ENCODE assay signal across 8 cellular contexts in the genomic region with DNA sequence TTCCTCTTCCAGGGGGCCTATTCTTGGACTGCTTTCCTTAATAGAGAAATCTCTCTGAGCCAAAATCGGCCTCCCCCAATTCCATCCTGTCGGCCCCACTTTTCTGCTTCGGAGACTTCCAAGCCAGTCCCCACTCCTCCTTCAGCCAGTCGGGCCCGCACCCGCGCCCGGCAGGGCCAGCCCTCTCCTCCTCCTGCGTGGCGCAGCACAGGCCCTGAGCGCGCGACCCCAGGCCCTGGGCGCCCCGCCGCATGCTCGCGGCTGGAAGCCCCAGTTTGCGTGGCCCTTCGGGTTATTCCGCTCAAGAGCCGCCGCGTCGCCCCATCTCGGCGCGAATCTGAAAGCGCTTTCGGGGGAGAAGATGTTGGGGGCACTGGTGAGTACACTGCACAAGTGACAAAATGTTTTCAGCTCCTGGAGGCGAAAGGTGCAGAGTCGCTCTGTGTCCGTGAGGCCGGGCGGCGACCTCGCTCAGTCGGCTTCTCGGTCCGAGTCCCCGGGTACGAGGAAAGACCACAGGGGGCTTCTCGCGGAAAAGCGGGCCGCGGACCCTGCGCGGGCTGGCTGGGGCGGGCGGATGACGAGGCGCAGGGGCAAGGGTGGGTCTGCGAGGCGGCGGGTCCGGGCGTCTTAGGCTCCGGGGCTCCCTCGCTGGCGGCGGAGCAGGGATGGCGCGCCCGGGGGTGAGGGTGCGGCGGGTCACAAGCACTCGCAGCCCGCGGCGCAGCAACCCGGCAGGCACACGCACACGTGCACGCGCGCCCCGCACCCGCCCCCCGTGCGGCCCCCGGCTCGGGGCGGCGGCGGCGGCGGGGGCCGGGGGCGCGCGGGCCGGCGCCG. TPM values are rescaled to one million over a fixed set of nuclear protein-coding genes. Genes with fewer than 3 reads are reported as not detected.
DNase-seq lines count a peak whose midpoint lies in the region; ATAC-seq, FAIRE-seq and TF ChIP-seq lines count a peak whose summit lies in the region.

A gene with protein sequence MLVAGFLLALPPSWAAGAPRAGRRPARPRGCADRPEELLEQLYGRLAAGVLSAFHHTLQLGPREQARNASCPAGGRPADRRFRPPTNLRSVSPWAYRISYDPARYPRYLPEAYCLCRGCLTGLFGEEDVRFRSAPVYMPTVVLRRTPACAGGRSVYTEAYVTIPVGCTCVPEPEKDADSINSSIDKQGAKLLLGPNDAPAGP (plus strand): TSS at position 755 of the 840 bp plus-strand sequence. CDS start 303 bp downstream, outside the sequence.

- POLR2A ChIA-PET in RWPE1 (lab: Yijun Ruan, JAX; ENCODE audit: low non-redundant PET): no interaction called here

- in situ Hi-C loops in GM13977 (cut with MboI; ENCODE audit: low pct_unique_long_range_greater_than_20kb, low sequenced_read_pairs, unreplicated experiment): loop anchor here (10.0 kb wide), 1 partner anchor 198 kb away; no protein-coding TSS in a partner anchor

- no peaks in the 10 kb centered on the region for H3K36me3 Mint-ChIP-seq in astrocyte (ENCODE audit: low read depth, unreplicated experiment)

- H3K27me3 ChIP-seq in astrocyte (ENCODE audit: insufficient read depth, low read length): peaks cover 16% of the 10 kb centered on the region

- peak within 1 kb of the TSS; percentile 96 for H2AFZ ChIP-seq in astrocyte (ENCODE audit: low read depth, low read length)

- H3K36me3 ChIP-seq in astrocyte (ENCODE audit: insufficient read depth, low read length): no peaks in the 10 kb centered on the region

- no peaks in the 10 kb centered on the region for H4K20me1 ChIP-seq in astrocyte (ENCODE audit: insufficient read depth, low read length)

- peaks cover 10% of the 10 kb centered on the region for H3K4me1 ChIP-seq in astrocyte (ENCODE audit: insufficient read depth, low read length)

- H3K27me3 Mint-ChIP-seq in astrocyte (ENCODE audit: low read depth, unreplicated experiment): peaks cover 29% of the 10 kb centered on the region

- no peaks in the 10 kb centered on the region for H3K79me2 ChIP-seq in astrocyte (ENCODE audit: insufficient read depth, low read length)

- H3K4me3 Mint-ChIP-seq in astrocyte (ENCODE audit: unreplicated experiment): peak within 1 kb of the TSS; percentile 89

- FAIRE-seq in astrocyte (lab: Jason Lieb, UNC): no peak

- H3K4me2 ChIP-seq in astrocyte (ENCODE audit: low read length): peak within 1 kb of the TSS; percentile 99

- H3K4me3 ChIP-seq in astrocyte (ENCODE audit: insufficient read depth, low read depth, low read length) (peak within 1 kb of the TSS; percentile 75), iPS-18c (ENCODE audit: insufficient read depth, low read depth, low read length) (peak within 1 kb of the TSS; percentile 78), skin epidermis (peak within 1 kb of the TSS; percentile 38 to 69 (median 56))

- DNase-seq in GM13977 (ENCODE audit: low spot score) (peak; percentile 82), RWPE1 (ENCODE audit: low spot score) (peak; percentile 32), astrocyte (ENCODE audit: low read depth) (no peak), NCI-H1436 treated with DMSO at 0.1 percent for 48 hours (lab: John Stamatoyannopoulos, UW) (no peak)

- peak within 1 kb of the TSS; percentile 34 for H3K27ac Mint-ChIP-seq in astrocyte (ENCODE audit: unreplicated experiment)

- no peaks in the 10 kb centered on the region for H3K4me1 Mint-ChIP-seq in astrocyte (ENCODE audit: low read depth, unreplicated experiment)

- no peaks in the 10 kb centered on the region for H3K9me3 Mint-ChIP-seq in astrocyte (ENCODE audit: unreplicated experiment)

- TF ChIP-seq CTCF in 22Rv1 (IDR thresholded peaks at IDR 0.05) (no peak), GM13977 (IDR thresholded peaks at IDR 0.05; ENCODE audit: extremely low read depth, insufficient read depth, missing control alignments) (no peak), RWPE1 (conservative IDR thresholded peaks at IDR 0.05; ENCODE audit: low read depth) (no peak), astrocyte (IDR thresholded peaks at IDR 0.05; ENCODE audit: insufficient read depth, low read depth, low read length) (no peak)

- H3K9me3 ChIP-seq in astrocyte (ENCODE audit: insufficient read depth, low read depth, low read length): no peaks in the 10 kb centered on the region
- no peaks in the 10 kb centered on the region for H3K9me3 ChIP-seq in iPS-18c (ENCODE audit: control insufficient read depth, insufficient read depth, low read length)

- CTCF ChIA-PET in RWPE1 (lab: Yijun Ruan, JAX): interaction anchor here (0.5 to 1.1 kb wide), 4 partner anchors 14 to 539 kb away, joined by 3 read pairs; no protein-coding TSS in a partner anchor

- peak; percentile 35 for ATAC-seq in HG02943 (IDR thresholded peaks at IDR 0.05; ENCODE audit: low read depth, unreplicated experiment)

- peak within 1 kb of the TSS; percentile 75 for H3K9ac ChIP-seq in astrocyte (ENCODE audit: low read length)

- H3K27ac ChIP-seq in 22Rv1: peak within 1 kb of the TSS; percentile 48; the same call in 1 of the 2 replicates
- H3K27ac ChIP-seq in RWPE1: peak within 1 kb of the TSS; percentile 33; the same call in 1 of the 2 replicates
- no peak within 1 kb of the TSS for H3K27ac ChIP-seq in astrocyte (ENCODE audit: low read depth, low read length)
- H3K27ac ChIP-seq in skin epidermis: peak within 1 kb of the TSS in 11 of 21 experiments; percentile 37 to 81 (median 64)

RNA-seq across cellular contexts. Expression of the gene that starts here (rescaled TPM):
- 1.6 and 1.9 TPM in 2 replicates for total RNA-seq in astrocyte

Comparison
In these comparisons a context has a peak if more than half of its experiments do, and no peak if none do; other contexts are left out.
1. DNase-seq: peak in GM13977 (single experiment) and RWPE1 (single experiment); none in astrocyte (single experiment) and NCI-H1436 treated with DMSO at 0.1 percent for 48 hours (single experiment).
2. Peak in every context shown above with its lines, with median percentiles within 50 percentile points of each other: H3K4me3 ChIP-seq.